29 cellular contexts compared by ENCODE assay signal in genomic region chr9:82938426-82938825, GRCh38.
"Had no signal": no experiment of that assay in that cellular context is flagged by ENCODE, and none has a peak within 500 bp of the region (broad histone marks: within the 10 kb centered on the region; RNA-seq: fewer than 3 reads in every experiment).

No MANE protein-coding gene starts in this region.

- H3K4me1 ChIP-seq: adrenal gland, esophagus muscularis mucosa, gastroesophageal sphincter, heart right ventricle had no signal

- H3K4me3 ChIP-seq: adrenal gland, body of pancreas, esophagus muscularis mucosa, gastroesophageal sphincter, heart right ventricle, hepatocyte had no signal

- H3K27ac ChIP-seq: adrenal gland, body of pancreas, esophagus muscularis mucosa, foreskin keratinocyte, gastroesophageal sphincter, heart right ventricle, hepatocyte had no signal

- H3K27me3 ChIP-seq: adrenal gland, body of pancreas, esophagus muscularis mucosa, foreskin keratinocyte, gastroesophageal sphincter, hepatocyte had no signal

- DNase-seq: activated CD4-positive, alpha-beta memory T cell treated with anti-CD3 and anti-CD28 coated beads for 36 hours; activated CD4-positive, alpha-beta T cell treated with anti-CD3 and anti-CD28 coated beads for 36 hours; activated CD4-positive, alpha-beta T cell treated with anti-CD3 and anti-CD28 coated beads, Interleukin-2, amount 10 ng/mL, durations not matched to agents 24 days and 14 days; activated CD4-positive, CD25-positive, alpha-beta regulatory T cell; activated CD4-positive, CD25-positive, alpha-beta regulatory T cell treated with anti-CD3 and anti-CD28 coated beads, Interleukin-2, amount 50 U/mL, for 72 hours; activated CD8-positive, alpha-beta memory T cell treated with anti-CD3 and anti-CD28 coated beads, Interleukin-2, amount 10 ng/mL, durations not matched to agents 7 days and 5 days; activated CD8-positive, alpha-beta memory T cell treated with anti-CD3 and anti-CD28 coated beads, Interleukin-2, amount 50 U/mL, for 4 hours; activated CD8-positive, alpha-beta T cell treated with anti-CD3 and anti-CD28 coated beads, Interleukin-2, amount 10 ng/mL, durations not matched to agents 7 days and 5 days; activated effector memory CD4-positive, alpha-beta T cell treated with anti-CD3 and anti-CD28 coated beads, Interleukin-2, amount 50 U/mL, for 16 hours; activated naive CD4-positive, alpha-beta T cell treated with anti-CD3 and anti-CD28 coated beads for 36 hours; activated naive CD8-positive, alpha-beta T cell treated with anti-CD3 and anti-CD28 coated beads for 36 hours; activated naive CD8-positive, alpha-beta T cell treated with anti-CD3 and anti-CD28 coated beads, Interleukin-2, amount 50 U/mL, for 24 hours; activated T-cell treated with anti-CD3 and anti-CD28 coated beads, Interleukin-2, amount 50 U/mL, for 1 hour; activated T-cell treated with anti-CD3 and anti-CD28 coated beads, Interleukin-2, amount 50 U/mL, for 48 hours; adrenal gland; amygdala; aorta; body of pancreas; caudate nucleus; cortex of kidney; dermis blood vessel endothelial cell; effector CD4-positive, alpha-beta T cell; effector memory CD8-positive, alpha-beta T cell; erythroblast; foreskin keratinocyte; heart right ventricle had no signal

- H3K36me3 ChIP-seq: adrenal gland, esophagus muscularis mucosa, gastroesophageal sphincter, heart right ventricle had no signal

- H3K9me3 ChIP-seq: adrenal gland, body of pancreas, esophagus muscularis mucosa, gastroesophageal sphincter, heart right ventricle had no signal
